Comparison of ENCODE assay signal across 8 cellular contexts in genomic region chr12:57935839-57936512, GRCh38. TPM values are rescaled to one million over a fixed set of nuclear protein-coding genes. Genes with fewer than 3 reads are reported as not detected.
DNase-seq lines count a peak whose midpoint lies in the region; ATAC-seq and TF ChIP-seq lines count a peak whose summit lies in the region.

No MANE protein-coding gene starts in this region.

- peaks cover 23% of the 10 kb centered on the region for H3K27me3 ChIP-seq in endodermal cell (ENCODE audit: control insufficient read depth, insufficient read depth, low read length, poor library complexity, severe bottlenecking)

- H3K9me3 Mint-ChIP-seq in endodermal cell = peaks cover 2% of the 10 kb centered on the region

- TF ChIP-seq CTCF in endodermal cell (conservative IDR thresholded peaks at IDR 0.05) = no peak

- peaks cover 52% of the 10 kb centered on the region for H3K27me3 Mint-ChIP-seq in endodermal cell (ENCODE audit: insufficient read depth)

- DNase-seq in COR-L47 (lab: John Stamatoyannopoulos, UW) (peak; percentile 93), HT1080 (ENCODE audit: low read depth) (peak; percentile 92), NOMO-1 (lab: John Stamatoyannopoulos, UW; ENCODE audit: unreplicated experiment in 2 of 2) (peak; percentile 95 to 96), endodermal cell (peak; percentile 96), mesenteric fat pad (ENCODE audit: low spot score) (peak; percentile 94)
- DNase-seq in activated CD8-positive, alpha-beta memory T cell treated with anti-CD3 and anti-CD28 coated beads for 48 hours (ENCODE audit: low read depth in 2 of 3, low spot score in 2 of 3) = peak; percentile 49 to 70 (median 69)
- DNase-seq in stimulated activated CD8-positive, alpha-beta memory T cell treated with anti-CD3 and anti-CD28 coated beads, Interleukin-15, amount 100 ng/mL, for 1 hour (ENCODE audit: low read depth) = peak; percentile 82

- peak overlapping the region; percentile 58 for H3K9ac ChIP-seq in endodermal cell (ENCODE audit: extremely low read depth, low read length, poor library complexity, severe bottlenecking)

- no peaks in the 10 kb centered on the region for H3K4me1 ChIP-seq in endodermal cell (ENCODE audit: control insufficient read depth, insufficient read depth, low read length)

- no peaks in the 10 kb centered on the region for H3K36me3 ChIP-seq in endodermal cell (ENCODE audit: control insufficient read depth, insufficient read depth, low read length)

- H3K4me1 Mint-ChIP-seq in endodermal cell = peaks cover 12% of the 10 kb centered on the region

- peak overlapping the region; percentile 87 for H3K4me3 ChIP-seq in endodermal cell (ENCODE audit: low read length)

- H3K27ac ChIP-seq in endodermal cell (ENCODE audit: low read depth, low read length) = peak overlapping the region; percentile 61

- H3K27ac Mint-ChIP-seq in endodermal cell = peak overlapping the region; percentile 94

- H3K4me3 Mint-ChIP-seq in endodermal cell = peak overlapping the region; percentile 86

- H3K36me3 Mint-ChIP-seq in endodermal cell (ENCODE audit: low read depth) = no peaks in the 10 kb centered on the region

- H3K9me3 ChIP-seq in endodermal cell (ENCODE audit: control insufficient read depth, low read length) = no peaks in the 10 kb centered on the region

- WGBS in endodermal cell (ENCODE audit: insufficient coverage in 1 of 2, insufficient read length in 1 of 2), 2 experiments = 3% methylated on average over 16 to 28 of the region's 29 CpGs

- peak; percentile 99 for ATAC-seq in GM21367 (IDR thresholded peaks at IDR 0.05; ENCODE audit: unreplicated experiment)

RNA-seq across cellular contexts. Expression of gene ATP23, which starts 5.4 kb away (rescaled TPM):
- 17.8 and 24.6 TPM in 2 replicates for total RNA-seq in HT1080 (2014; rRNA removed; shearing (Covaris generic))
- 10.9 and 11.5 TPM in 2 replicates for polyA plus RNA-seq in HT1080 (2015; cell fraction: cytosol; rRNA removed)
- polyA plus RNA-seq in HT1080 (2015; cell fraction: nucleus; rRNA removed) = 1.6 and 6.5 TPM in 2 replicates
- total RNA-seq in endodermal cell (10 to 100 TPM; 10.4 to 11.3 TPM), mesenteric fat pad (9.5 TPM)
- polyA plus RNA-seq in endodermal cell (2013, experiment 1 of 2) = 12.5 TPM
- 12.5 TPM for polyA plus RNA-seq in endodermal cell (2013, experiment 2 of 2)

Comparison
In these comparisons a context has a peak if more than half of its experiments do, and no peak if none do; other contexts are left out.
1. Peak in every context shown above with its lines: DNase-seq, ATAC-seq, H3K4me3 ChIP-seq and H3K27ac ChIP-seq.